24 cellular contexts compared by ENCODE assay signal in the genomic region with DNA sequence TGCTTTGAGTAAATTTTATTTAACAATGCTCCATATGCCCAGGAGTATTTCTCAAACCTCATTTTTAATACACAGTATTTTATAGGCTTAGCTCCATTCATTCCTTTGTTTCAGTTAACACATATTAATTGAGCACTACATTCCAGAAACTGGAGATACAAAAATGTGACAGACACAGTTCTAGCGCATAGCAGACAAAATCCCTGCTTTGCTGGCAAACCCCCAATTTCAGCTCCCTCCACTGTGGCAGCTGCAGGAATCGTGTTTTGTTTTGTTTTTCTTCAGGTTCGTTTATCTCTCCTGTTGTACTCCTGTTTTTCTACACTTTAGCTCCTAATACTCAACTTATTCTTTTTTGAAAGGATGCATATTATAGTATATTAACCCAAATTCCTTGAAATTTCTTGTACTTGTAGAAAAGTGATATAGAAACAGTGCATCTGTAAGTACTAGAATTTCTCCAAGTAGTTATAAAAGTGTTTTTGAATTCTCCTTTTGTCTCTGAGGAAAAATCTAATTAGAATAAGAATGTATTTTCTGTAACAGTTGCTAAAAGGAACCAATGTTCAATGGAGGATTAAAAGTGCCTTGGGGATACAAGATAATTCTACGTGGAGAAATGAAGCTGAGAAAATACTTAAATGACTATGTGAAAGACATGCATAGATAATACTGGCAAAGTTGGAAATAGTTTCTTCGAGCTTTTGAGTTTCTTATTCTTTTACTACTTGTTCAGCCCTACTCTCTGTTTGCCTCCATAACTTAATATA.
"Had no signal": no experiment of that assay in that cellular context is flagged by ENCODE, and none has a peak within 500 bp of the region (broad histone marks: within the 10 kb centered on the region; RNA-seq: fewer than 3 reads in every experiment).

No MANE protein-coding gene starts in this region.

- H3K4me1 ChIP-seq: foreskin keratinocyte, lower lobe of right lung, parathyroid adenoma, prostate gland, right lobe of liver, tibial artery, upper lobe of left lung, uterus had no signal

- H3K79me2 ChIP-seq: parathyroid adenoma had no signal

- FAIRE-seq: endothelial cell of umbilical vein, keratinocyte had no signal

- H3K4me3 ChIP-seq: left lung, lower lobe of right lung, prostate gland, right lobe of liver, spleen, tibial artery, upper lobe of left lung, uterus had no signal

- H3K27me3 ChIP-seq: right lobe of liver, tibial artery, upper lobe of left lung, uterus had no signal

- H3K27ac Mint-ChIP-seq: endodermal cell; immature natural killer cell; memory B cell; mesothelial cell of epicardium; nephron; stimulated activated naive CD8-positive, alpha-beta T cell treated with anti-CD3 and anti-CD28 coated beads, Interleukin-15, Interleukin-2, amounts not matched to agents 100 ng/mL and 50 ng/mL, for 24 hours had no signal

- ATAC-seq: left lung; stimulated activated memory B cell treated with anti-CD40 and anti-IgM and Interleukin-4, amounts not matched to agents 10 μg/mL and 1 μg/mL and 100 μg/mL, for 72 hours had no signal

- H3K4me1 Mint-ChIP-seq: immature natural killer cell, mesothelial cell of epicardium, nephron had no signal

- H2AFZ ChIP-seq: parathyroid adenoma had no signal

- H3K4me3 Mint-ChIP-seq: endodermal cell; immature natural killer cell; memory B cell; mesothelial cell of epicardium; nephron; stimulated activated memory B cell treated with anti-CD40 and anti-IgM and Interleukin-4, amounts not matched to agents 10 μg/mL and 1 μg/mL and 100 μg/mL, for 72 hours; stimulated activated naive CD8-positive, alpha-beta T cell treated with anti-CD3 and anti-CD28 coated beads, Interleukin-15, Interleukin-2, amounts not matched to agents 100 ng/mL and 50 ng/mL, for 24 hours had no signal

- H3K9me3 Mint-ChIP-seq: endodermal cell; immature natural killer cell; memory B cell; mesothelial cell of epicardium; nephron; stimulated activated memory B cell treated with anti-CD40 and anti-IgM and Interleukin-4, amounts not matched to agents 10 μg/mL and 1 μg/mL and 100 μg/mL, for 72 hours; stimulated activated naive CD8-positive, alpha-beta T cell treated with anti-CD3 and anti-CD28 coated beads, Interleukin-15, Interleukin-2, amounts not matched to agents 100 ng/mL and 50 ng/mL, for 24 hours had no signal

- H3K9me3 ChIP-seq: left lung, lower lobe of right lung, prostate gland, right lobe of liver, spleen, tibial artery, upper lobe of left lung, uterus had no signal

- H3K36me3 Mint-ChIP-seq: immature natural killer cell; memory B cell; mesothelial cell of epicardium; stimulated activated memory B cell treated with anti-CD40 and anti-IgM and Interleukin-4, amounts not matched to agents 10 μg/mL and 1 μg/mL and 100 μg/mL, for 72 hours had no signal

- DNase-seq: effector CD4-positive, alpha-beta T cell; endodermal cell; erythroblast; foreskin keratinocyte; immature natural killer cell; left lung; lower lobe of right lung; right lobe of liver; spleen; stimulated activated CD4-positive, alpha-beta T cell treated with anti-CD3 and anti-CD28 coated beads, Interleukin-15, amount 100 ng/mL, for 24 hours; stimulated activated CD4-positive, alpha-beta T cell treated with anti-CD3 and anti-CD28 coated beads, Interleukin-1b, Interleukin-23, amount 100 ng/mL, for 48 hours; stimulated activated CD4-positive, alpha-beta T cell treated with anti-CD3 and anti-CD28 coated beads, Interleukin-4, amount 100 ng/mL, for 24 hours; tibial artery; upper lobe of left lung; uterus had no signal

- H3K27me3 Mint-ChIP-seq: stimulated activated memory B cell treated with anti-CD40 and anti-IgM and Interleukin-4, amounts not matched to agents 10 μg/mL and 1 μg/mL and 100 μg/mL, for 72 hours had no signal

- H3K27ac ChIP-seq: foreskin keratinocyte, left lung, lower lobe of right lung, parathyroid adenoma, prostate gland, right lobe of liver, spleen, tibial artery, upper lobe of left lung, uterus had no signal

- H3K36me3 ChIP-seq: left lung, lower lobe of right lung, prostate gland, right lobe of liver, spleen, tibial artery, upper lobe of left lung, uterus had no signal

- H3K9ac ChIP-seq: parathyroid adenoma had no signal
